In genomic region chr5:494667-495255, GRCh38 we compare ENCODE assay signal across 27 cellular contexts.
"Had no signal": no experiment of that assay in that cellular context is flagged by ENCODE, and none has a peak within 500 bp of the region (broad histone marks: within the 10 kb centered on the region; RNA-seq: fewer than 3 reads in every experiment).

No MANE protein-coding gene starts in this region.

- H3K36me3 Mint-ChIP-seq: immature natural killer cell, mesothelial cell of epicardium, naive B cell, natural killer cell, type B pancreatic cell had no signal

- ATAC-seq: natural killer cell, pancreas, right cardiac atrium had no signal

- H3K4me1 ChIP-seq: left ventricle myocardium inferior, pancreas, prostate gland, uterus had no signal

- H3K27ac ChIP-seq: hepatocyte, left ventricle myocardium inferior, pancreas, prostate gland, skin epidermis, tibial nerve, uterus had no signal

- H3K79me2 ChIP-seq: hepatocyte had no signal

- H3K27ac Mint-ChIP-seq: immature natural killer cell; mesothelial cell of epicardium; naive B cell; natural killer cell; stimulated activated naive CD8-positive, alpha-beta T cell treated with anti-CD3 and anti-CD28 coated beads, Interleukin-15, amount 100 ng/mL, for 72 hours; type B pancreatic cell had no signal

- FAIRE-seq: islet of Langerhans, kidney, pancreas had no signal

- H3K4me2 ChIP-seq: hepatocyte had no signal

- H3K36me3 ChIP-seq: left ventricle myocardium inferior, pancreas, prostate gland, uterus had no signal

- H3K4me3 ChIP-seq: hepatocyte, left ventricle myocardium inferior, lung, pancreas, prostate gland, skin epidermis, tibial nerve, uterus had no signal

- H3K4me3 Mint-ChIP-seq: immature natural killer cell; mesothelial cell of epicardium; naive B cell; natural killer cell; stimulated activated naive CD8-positive, alpha-beta T cell treated with anti-CD3 and anti-CD28 coated beads, Interleukin-15, amount 100 ng/mL, for 72 hours; type B pancreatic cell had no signal

- H3K9me3 ChIP-seq: left ventricle myocardium inferior, pancreas, prostate gland, tibial nerve, uterus had no signal

- DNase-seq: immature natural killer cell; kidney; left ventricle myocardium inferior; mesendoderm; naive B cell; natural killer cell; nucleus accumbens; posterior cingulate gyrus; retina; stimulated activated CD4-positive, alpha-beta T cell treated with anti-CD3 and anti-CD28 coated beads, Interleukin-12 subunit alpha, Interleukin-12 subunit beta, amount 100 ng/mL, for 4 hours; stimulated activated CD4-positive, alpha-beta T cell treated with anti-CD3 and anti-CD28 coated beads, Interleukin-15, amount 100 ng/mL, for 24 hours; stimulated activated CD4-positive, alpha-beta T cell treated with anti-CD3 and anti-CD28 coated beads, Interleukin-2, amount 100 ng/mL, for 24 hours; stimulated activated CD4-positive, alpha-beta T cell treated with anti-CD3 and anti-CD28 coated beads, Interleukin-4, amount 100 ng/mL, for 1 hour; stimulated activated naive CD4-positive, alpha-beta T cell treated with Interleukin-2 at 50 U/mL for 16 hours; stimulated activated naive CD8-positive, alpha-beta T cell treated with anti-CD3 and anti-CD28 coated beads, Interleukin-15, amount 100 ng/mL, for 72 hours; substantia nigra; uterus had no signal

- H2AFZ ChIP-seq: hepatocyte had no signal

- H3K9me3 Mint-ChIP-seq: immature natural killer cell; mesothelial cell of epicardium; naive B cell; natural killer cell; stimulated activated naive CD8-positive, alpha-beta T cell treated with anti-CD3 and anti-CD28 coated beads, Interleukin-15, amount 100 ng/mL, for 72 hours; type B pancreatic cell had no signal

- H3K4me1 Mint-ChIP-seq: immature natural killer cell; natural killer cell; stimulated activated naive CD8-positive, alpha-beta T cell treated with anti-CD3 and anti-CD28 coated beads, Interleukin-15, amount 100 ng/mL, for 72 hours had no signal
